In the genomic region with DNA sequence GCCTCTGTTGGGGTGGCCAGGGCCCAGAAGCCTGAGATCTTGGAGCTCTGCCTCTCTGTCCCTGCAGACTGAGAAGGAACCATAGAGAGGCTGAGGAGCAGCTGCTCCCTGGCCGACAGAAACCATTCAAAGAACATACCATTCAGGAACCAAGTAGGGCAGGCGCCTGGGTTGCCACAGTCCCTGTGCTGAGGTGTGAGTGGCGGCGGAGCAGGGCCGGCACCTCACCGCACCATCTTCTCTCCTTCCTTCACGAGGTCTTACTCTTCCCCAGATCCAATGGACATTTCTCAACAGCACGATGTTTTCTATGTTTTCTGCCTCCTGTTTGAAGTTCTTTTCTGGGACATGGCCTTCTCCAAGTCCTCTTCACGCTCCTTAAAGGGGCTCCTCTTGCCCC, we compare ENCODE assay signal across 2 cellular contexts.
TF ChIP-seq lines count a peak whose summit lies in the region.

No MANE protein-coding gene starts in this region.

TF ChIP-seq in A549, 52 proteins besides CTCF, POLR2A, EP300 and RAD21:
- TF ChIP-seq HDAC2 (IDR thresholded peaks at IDR 0.05) (no peak), MYC (IDR thresholded peaks at IDR 0.05; ENCODE audit: borderline replicate concordance, low read length) (no peak), HEYL (CRISPR knock-in tag; IDR thresholded peaks at IDR 0.05) (no peak), ZSCAN20 (CRISPR knock-in tag; IDR thresholded peaks at IDR 0.05) (no peak), FOXS1 (CRISPR knock-in tag; IDR thresholded peaks at IDR 0.05) (no peak), PHF8 (IDR thresholded peaks at IDR 0.05; ENCODE audit: borderline replicate concordance, low read depth) (no peak), CBX8 (IDR thresholded peaks at IDR 0.05) (no peak), JUNB (IDR thresholded peaks at IDR 0.05) (no peak), EHF (CRISPR knock-in tag; IDR thresholded peaks at IDR 0.05) (no peak), RNF2 (IDR thresholded peaks at IDR 0.05; ENCODE audit: borderline replicate concordance, low read depth) (no peak)
- TF ChIP-seq, protein P1, sequence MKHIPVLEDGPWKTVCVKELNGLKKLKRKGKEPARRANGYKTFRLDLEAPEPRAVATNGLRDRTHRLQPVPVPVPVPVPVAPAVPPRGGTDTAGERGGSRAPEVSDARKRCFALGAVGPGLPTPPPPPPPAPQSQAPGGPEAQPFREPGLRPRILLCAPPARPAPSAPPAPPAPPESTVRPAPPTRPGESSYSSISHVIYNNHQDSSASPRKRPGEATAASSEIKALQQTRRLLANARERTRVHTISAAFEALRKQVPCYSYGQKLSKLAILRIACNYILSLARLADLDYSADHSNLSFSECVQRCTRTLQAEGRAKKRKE (CRISPR knock-in tag; IDR thresholded peaks at IDR 0.05; ENCODE audit: low read depth), result no peak
TF ChIP-seq in A549: peak in this region for 0.

TF ChIP-seq in HEK293, 187 proteins besides CTCF, POLR2A, EP300 and RAD21:
- TF ChIP-seq ZNF707 (tag by site-specific recombination; IDR thresholded peaks at IDR 0.05) (no peak), PRDM10 (tag by site-specific recombination; IDR thresholded peaks at IDR 0.05) (peak; percentile 62), ZNF600 (tag by site-specific recombination; IDR thresholded peaks at IDR 0.05) (no peak), KLF8 (tag by site-specific recombination; IDR thresholded peaks at IDR 0.05) (no peak), ZNF426 (tag by site-specific recombination; IDR thresholded peaks at IDR 0.05) (no peak), OVOL3 (tag by site-specific recombination; IDR thresholded peaks at IDR 0.05) (no peak), ZNF626 (tag by site-specific recombination; IDR thresholded peaks at IDR 0.05) (no peak)
